ENCODE assay signal across 8 cellular contexts in the genomic region with DNA sequence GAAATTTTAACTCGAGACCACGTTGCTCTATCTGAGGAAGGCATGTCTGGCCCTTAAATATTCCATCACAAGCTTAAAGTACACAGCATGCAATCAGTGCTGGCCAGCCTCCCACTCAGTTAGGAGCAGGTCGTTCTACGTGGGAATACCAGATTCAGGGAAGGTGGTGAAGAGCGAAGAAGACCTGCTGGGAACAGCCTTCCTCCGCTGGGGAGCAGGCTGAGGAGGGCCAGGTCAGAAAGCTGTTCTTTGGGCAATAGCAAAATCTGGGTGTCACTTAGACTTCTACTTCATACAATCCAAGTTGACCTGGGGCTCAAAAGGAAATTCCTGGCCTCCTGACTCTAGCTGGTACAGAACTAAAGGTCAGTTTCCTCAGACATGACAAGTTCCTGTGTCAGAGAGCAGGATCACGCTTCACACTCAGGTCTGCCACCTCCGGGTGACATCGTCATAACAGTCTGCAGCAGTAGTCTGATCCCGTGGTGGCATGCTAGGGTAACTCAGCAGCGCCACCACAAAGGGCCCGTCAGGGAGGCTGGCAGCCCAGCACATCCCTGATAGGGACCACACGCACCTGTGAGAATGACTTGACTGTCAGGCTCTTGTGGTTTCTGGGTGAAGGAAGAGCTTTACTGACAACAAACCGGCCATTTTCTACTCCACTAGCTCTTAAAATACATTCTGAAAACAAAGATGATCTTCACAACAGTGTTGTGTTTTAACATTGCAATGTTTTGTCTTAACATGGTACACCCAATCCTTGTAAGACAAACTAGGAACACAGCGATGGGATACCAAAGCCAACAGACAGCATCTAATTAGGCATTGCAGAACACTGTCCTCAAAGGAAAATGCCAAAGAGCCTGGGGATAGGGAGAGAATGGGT. TPM values are rescaled to one million over a fixed set of nuclear protein-coding genes. Genes with fewer than 3 reads are reported as not detected.
DNase-seq lines count a peak whose midpoint lies in the region; ATAC-seq, FAIRE-seq and TF ChIP-seq lines count a peak whose summit lies in the region.

No MANE protein-coding gene starts in this region.

- no peak overlapping the region for H3K27ac Mint-ChIP-seq in activated CD4-positive, alpha-beta T cell treated with anti-CD3 and anti-CD28 coated beads, Interleukin-2, amount 10 ng/mL, durations not matched to agents 7 days and 5 days

- intact Hi-C loops in left cardiac atrium (cut with DNase I) = no loop called here

- POLR2A ChIA-PET in activated CD4-positive, alpha-beta T cell treated with anti-CD3 and anti-CD28 coated beads, Interleukin-2, amount 10 ng/mL, durations not matched to agents 7 days and 5 days (lab: Charles Lee) = no interaction called here

- peak; percentile 68 for DNase-seq in GM10266 (ENCODE audit: extremely low spot score)
- peak; percentile 97 for DNase-seq in HuH-7 (ENCODE audit: low spot score)
- peak; percentile 65 for DNase-seq in activated CD4-positive, alpha-beta T cell treated with anti-CD3 and anti-CD28 coated beads, Interleukin-2, amount 10 ng/mL, durations not matched to agents 7 days and 5 days
- DNase-seq in left cardiac atrium = no peak
- DNase-seq in stimulated activated CD8-positive, alpha-beta memory T cell treated with anti-CD3 and anti-CD28 coated beads, Interleukin-4, amount 100 ng/mL, for 48 hours = peak; percentile 72
- DNase-seq in NCI-H187 (lab: John Stamatoyannopoulos, UW) = no peak
- DNase-seq in H54 (ENCODE audit: insufficient read length, low spot score) = no peak

- no peaks in the 10 kb centered on the region for H3K36me3 Mint-ChIP-seq in activated CD4-positive, alpha-beta T cell treated with anti-CD3 and anti-CD28 coated beads, Interleukin-2, amount 10 ng/mL, durations not matched to agents 7 days and 5 days (ENCODE audit: low read depth)

- no peaks in the 10 kb centered on the region for H3K27me3 Mint-ChIP-seq in activated CD4-positive, alpha-beta T cell treated with anti-CD3 and anti-CD28 coated beads, Interleukin-2, amount 10 ng/mL, durations not matched to agents 7 days and 5 days

- peak; percentile 70 for TF ChIP-seq CTCF in GM10266 (IDR thresholded peaks at IDR 0.05; ENCODE audit: control insufficient read depth, insufficient read depth, low read depth, missing control alignments)

- H3K4me1 Mint-ChIP-seq in activated CD4-positive, alpha-beta T cell treated with anti-CD3 and anti-CD28 coated beads, Interleukin-2, amount 10 ng/mL, durations not matched to agents 7 days and 5 days = peaks cover 11% of the 10 kb centered on the region

- no peak for FAIRE-seq in H54 (lab: Jason Lieb, UNC)

- no peak overlapping the region for H3K4me3 Mint-ChIP-seq in activated CD4-positive, alpha-beta T cell treated with anti-CD3 and anti-CD28 coated beads, Interleukin-2, amount 10 ng/mL, durations not matched to agents 7 days and 5 days

- CTCF ChIA-PET in activated CD4-positive, alpha-beta T cell treated with anti-CD3 and anti-CD28 coated beads, Interleukin-2, amount 10 ng/mL, durations not matched to agents 7 days and 5 days (lab: Charles Lee) = no interaction called here

- H3K9me3 Mint-ChIP-seq in activated CD4-positive, alpha-beta T cell treated with anti-CD3 and anti-CD28 coated beads, Interleukin-2, amount 10 ng/mL, durations not matched to agents 7 days and 5 days = no peaks in the 10 kb centered on the region

- peak; percentile 93 for ATAC-seq in GM21529 (IDR thresholded peaks at IDR 0.05; ENCODE audit: unreplicated experiment)
- peak; percentile 64 to 68 for ATAC-seq in left cardiac atrium

- TF ChIP-seq POLR2A in H54 (IDR thresholded peaks at IDR 0.05; ENCODE audit: low read depth, low read length) = no peak

RNA-seq across cellular contexts. Expression of a gene that starts 35.2 kb away (rescaled TPM):
- total RNA-seq in activated CD4-positive, alpha-beta T cell treated with anti-CD3 and anti-CD28 coated beads, Interleukin-2, amount 10 ng/mL, durations not matched to agents 7 days and 5 days = 10 to 100 TPM; 26.6 to 32.1 TPM
- total RNA-seq in left cardiac atrium = 10 to 100 TPM; 22.6 to 38.3 TPM

RNA-seq across cellular contexts. Expression of a gene that starts 36.2 kb away (rescaled TPM):
- not detected for total RNA-seq in activated CD4-positive, alpha-beta T cell treated with anti-CD3 and anti-CD28 coated beads, Interleukin-2, amount 10 ng/mL, durations not matched to agents 7 days and 5 days
- 10 to 100 TPM; 48.3 to 55.1 TPM for total RNA-seq in left cardiac atrium

Comparison
In these comparisons a context has a peak if more than half of its experiments do, and no peak if none do; other contexts are left out.
1. DNase-seq: peak in GM10266 (single experiment), HuH-7 (single experiment), activated CD4-positive, alpha-beta T cell treated with anti-CD3 and anti-CD28 coated beads, Interleukin-2, amount 10 ng/mL, durations not matched to agents 7 days and 5 days (single experiment) and stimulated activated CD8-positive, alpha-beta memory T cell treated with anti-CD3 and anti-CD28 coated beads, Interleukin-4, amount 100 ng/mL, for 48 hours (single experiment); none in left cardiac atrium (single experiment), NCI-H187 (0 of 2) and H54 (single experiment).
2. RNA of a gene that starts 36.2 kb away (total RNA-seq): 48.3 to 55.1 TPM in left cardiac atrium; not detected in activated CD4-positive, alpha-beta T cell treated with anti-CD3 and anti-CD28 coated beads, Interleukin-2, amount 10 ng/mL, durations not matched to agents 7 days and 5 days; every median in the first group is over 10 times any median in the second.